Comparison of ENCODE assay signal across 8 cellular contexts in the genomic region with DNA sequence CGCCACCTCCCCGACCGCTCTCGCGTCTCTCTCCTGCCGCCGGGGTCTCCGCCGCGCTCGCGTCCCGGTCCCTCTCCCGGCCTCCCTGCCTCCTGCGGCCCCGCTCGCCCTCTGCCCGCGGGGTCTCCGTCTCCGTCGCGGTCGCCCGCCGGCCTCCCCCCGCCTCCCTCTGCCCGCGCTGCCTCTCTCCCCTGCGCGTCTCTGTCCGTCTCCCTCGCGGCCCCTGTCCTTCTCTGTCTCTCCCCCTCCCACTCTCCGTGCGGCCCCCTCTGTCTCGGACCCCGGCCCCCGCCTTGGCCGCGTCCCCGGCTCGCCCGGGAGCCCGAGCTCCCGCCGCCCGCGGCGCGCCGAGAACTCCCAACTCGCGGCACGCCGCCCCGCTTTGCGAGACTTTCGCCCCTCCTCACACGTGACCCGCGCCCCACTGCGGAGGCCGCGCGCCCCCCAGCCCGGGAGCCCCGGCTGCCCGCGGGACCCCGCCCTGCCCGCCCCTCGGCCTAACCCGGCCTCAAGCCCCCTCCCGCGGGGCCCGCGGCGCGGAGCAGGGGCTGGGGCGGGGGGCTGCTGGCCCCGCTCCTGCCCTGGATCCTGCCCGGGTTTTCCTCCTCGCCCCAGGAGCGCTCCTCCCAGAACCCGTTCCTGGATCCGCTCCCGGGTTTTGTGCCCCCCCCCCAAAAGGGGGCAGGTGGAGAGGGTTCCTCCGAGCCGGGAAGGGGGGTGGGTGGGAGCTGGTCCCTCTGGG. TPM values are rescaled to one million over a fixed set of nuclear protein-coding genes. Genes with fewer than 3 reads are reported as not detected.
A peak's percentile ranks its signal among the peaks of the same experiment; 100 is the strongest.
DNase-seq lines count a peak whose midpoint lies in the region; ATAC-seq and TF ChIP-seq lines count a peak whose summit lies in the region.

No MANE protein-coding gene starts in this region.

- no peak for ATAC-seq in effector memory CD8-positive, alpha-beta T cell (replicated peaks)
- no peak for ATAC-seq in HG02759 (IDR thresholded peaks at IDR 0.05; ENCODE audit: unreplicated experiment)

- TF ChIP-seq POLR2A in ovary (IDR thresholded peaks at IDR 0.05): no peak

- TF ChIP-seq CTCF in ovary (IDR thresholded peaks at IDR 0.05): no peak

- DNase-seq in NCI-H2171 treated with DMSO at 0.1 percent for 48 hours (lab: John Stamatoyannopoulos, UW) (peak; percentile 50), ovary (peak in 1 of 5 donors; percentile 46), medulla oblongata (ENCODE audit: extremely low spot score) (no peak), hippocampal formation (lab: John Stamatoyannopoulos, UW) (no peak), activated gamma-delta T cell (lab: John Stamatoyannopoulos, UW) (no peak)
- DNase-seq in effector memory CD8-positive, alpha-beta T cell: no peak

- H3K27ac ChIP-seq in ovary: no peak overlapping the region

- no peak overlapping the region for H3K27ac Mint-ChIP-seq in effector memory CD8-positive, alpha-beta T cell

- peaks cover 4% of the 10 kb centered on the region for H3K36me3 Mint-ChIP-seq in effector memory CD8-positive, alpha-beta T cell (ENCODE audit: insufficient read depth)

- H3K4me1 ChIP-seq in ES-I3 (ENCODE audit: insufficient read depth, low read length) (peaks cover 15% of the 10 kb centered on the region), ovary (ENCODE audit: insufficient read depth) (peaks cover 2% of the 10 kb centered on the region)

- no peaks in the 10 kb centered on the region for H3K36me3 ChIP-seq in ES-I3 (ENCODE audit: insufficient read depth, low read length)
- no peaks in the 10 kb centered on the region for H3K36me3 ChIP-seq in ovary

- intact Hi-C loops in ovary (cut with DNase I): no loop called here

- H3K9me3 ChIP-seq in ES-I3 (ENCODE audit: control insufficient read depth, insufficient read depth, low read length): no peaks in the 10 kb centered on the region
- no peaks in the 10 kb centered on the region for H3K9me3 ChIP-seq in ovary

- TF ChIP-seq EP300 in ovary (IDR thresholded peaks at IDR 0.05): no peak

- peaks cover 62 to 89% of the 10 kb centered on the region in 2 donors for H3K27me3 Mint-ChIP-seq in effector memory CD8-positive, alpha-beta T cell

- peaks cover 5 to 15% of the 10 kb centered on the region in 2 donors for H3K4me1 Mint-ChIP-seq in effector memory CD8-positive, alpha-beta T cell (ENCODE audit: low read depth in 2 of 2)

- no peaks in the 10 kb centered on the region for H3K27me3 ChIP-seq in ovary

- WGBS in ovary, 3 donors: 1% methylated on average over 30 to 90 of the region's 90 CpGs

- H3K9ac ChIP-seq in ES-I3 (ENCODE audit: low read depth, low read length): peak overlapping the region; percentile 62; the same call in 1 of the 2 replicates

- H3K4me3 Mint-ChIP-seq in effector memory CD8-positive, alpha-beta T cell: peak overlapping the region; percentile 58 to 71

- H3K9me3 Mint-ChIP-seq in effector memory CD8-positive, alpha-beta T cell: no peaks in the 10 kb centered on the region

- H3K4me3 ChIP-seq in ovary: peak overlapping the region; percentile 25

RNA-seq across cellular contexts. Expression of gene KCNJ4, which starts 0.7 kb away (rescaled TPM):
- under 1 TPM in 1 of 7 donors, not detected in 6; 0.62 TPM for total RNA-seq in ovary
- polyA plus RNA-seq in ovary: under 1 TPM in 1 of 2 donors, not detected in 1; 0.02 TPM

RNA-seq across cellular contexts. Expression of gene KDELR3, which starts 12.2 kb away (rescaled TPM):
- total RNA-seq in ovary: 1 to 10 TPM in 6 of 7 donors, under 1 TPM in 1; 0.81 to 8.3 (median 2.3) TPM
- polyA plus RNA-seq in ovary: 10 to 100 TPM in 1 of 2 donors, 1 to 10 TPM in 1; 2.4 to 26.9 TPM

RNA-seq across cellular contexts. Expression of gene DDX17, which starts 50.4 kb away (rescaled TPM):
- 100 to 1,000 TPM; 435 to 602 (median 515) TPM for total RNA-seq in ovary
- polyA plus RNA-seq in ovary: 100 to 1,000 TPM; 215 to 412 TPM
